Comparison of ENCODE assay signal across 8 cellular contexts in genomic region chr7:131007439-131008330, GRCh38.
DNase-seq lines count a peak whose midpoint lies in the region; ATAC-seq, FAIRE-seq and TF ChIP-seq lines count a peak whose summit lies in the region.

No MANE protein-coding gene starts in this region.

- ATAC-seq in T-helper 17 cell = peak; percentile 36

- BruUV-seq in mammary epithelial cell (replicated peaks; lab: Mats Ljungman, UMichigan) = no TSS peak

- no peaks in the 10 kb centered on the region for H3K9me2 ChIP-seq in MM.1S (replicated peaks; ENCODE audit: insufficient read depth, low read length)

- H3K27me3 Mint-ChIP-seq in CD4-positive, alpha-beta memory T cell = no peaks in the 10 kb centered on the region
- no peaks in the 10 kb centered on the region for H3K27me3 Mint-ChIP-seq in T-helper 17 cell

- no peaks in the 10 kb centered on the region for H4K20me1 ChIP-seq in mammary epithelial cell (ENCODE audit: insufficient read depth, low read length)
- peaks cover 19% of the 10 kb centered on the region for H4K20me1 ChIP-seq in MM.1S (ENCODE audit: insufficient read depth, low read length)

- peak; percentile 97 for FAIRE-seq in GM19239 (lab: Jason Lieb, UNC)

- H3K27ac Mint-ChIP-seq in CD4-positive, alpha-beta memory T cell = peak overlapping the region; percentile 84 to 99 (median 94)
- H3K27ac Mint-ChIP-seq in T-helper 17 cell = peak overlapping the region; percentile 97

- H3K9me3 ChIP-seq in CD4-positive, alpha-beta memory T cell (ENCODE audit: control insufficient read depth in 1 of 2, low read length in 2 of 2) = no peaks in the 10 kb centered on the region
- no peaks in the 10 kb centered on the region for H3K9me3 ChIP-seq in T-helper 17 cell (ENCODE audit: control insufficient read depth, low read length, poor library complexity, severe bottlenecking)
- no peaks in the 10 kb centered on the region for H3K9me3 ChIP-seq in mammary epithelial cell (replicated peaks; ENCODE audit: insufficient read depth, low read length)
- no peaks in the 10 kb centered on the region for H3K9me3 ChIP-seq in MM.1S (replicated peaks; ENCODE audit: insufficient read depth, low read length)

- intact Hi-C loops in CD4-positive, alpha-beta memory T cell (cut with micrococcal nuclease) = loop anchor here (1.0 to 2.0 kb wide), 5 partner anchors 17 to 110 kb away; no protein-coding TSS in a partner anchor
- intact Hi-C loops in mammary epithelial cell (cut with micrococcal nuclease) = loop anchor here (1.0 to 2.0 kb wide), 5 partner anchors 25 to 110 kb away; no protein-coding TSS in a partner anchor

- TF ChIP-seq CTCF in mammary epithelial cell (conservative IDR thresholded peaks at IDR 0.05 in 1 of 2, IDR thresholded peaks at IDR 0.05 in 1 of 2; ENCODE audit: extremely low read depth in 1 of 2, insufficient read depth in 1 of 2, low read depth in 1 of 2, low read length in 2 of 2) (peak; percentile 37 to 67), MM.1S (IDR thresholded peaks at IDR 0.05; ENCODE audit: low read length) (no peak; the same call in 1 of the 2 replicates)

- H3K4me1 Mint-ChIP-seq in CD4-positive, alpha-beta memory T cell = peaks cover 66 to 94% (median 82%) of the 10 kb centered on the region in 4 donors
- H3K4me1 Mint-ChIP-seq in T-helper 17 cell = peaks cover 73% of the 10 kb centered on the region

- peak overlapping the region; percentile 34 for H3K4me2 ChIP-seq in mammary epithelial cell (ENCODE audit: insufficient read depth, low read depth, low read length)
- H3K4me2 ChIP-seq in MM.1S (ENCODE audit: low read depth, low read length) = no peak overlapping the region

- no peaks in the 10 kb centered on the region for H3K27me3 ChIP-seq in CD4-positive, alpha-beta memory T cell (ENCODE audit: insufficient read depth, low read length)
- no peaks in the 10 kb centered on the region for H3K27me3 ChIP-seq in mammary epithelial cell (ENCODE audit: insufficient read depth, low read length)
- H3K27me3 ChIP-seq in MM.1S (replicated peaks; ENCODE audit: insufficient read depth, low read length) = no peaks in the 10 kb centered on the region

- dilution Hi-C loops in mammary epithelial cell (cut with HindIII; ENCODE audit: low sequenced_read_pairs) = no loop called here

- H3K79me2 ChIP-seq in mammary epithelial cell (ENCODE audit: insufficient read depth, low read length) (peaks cover 60% of the 10 kb centered on the region), MM.1S (ENCODE audit: low read length) (peaks cover 92% of the 10 kb centered on the region)

- H3K4me3 Mint-ChIP-seq in CD4-positive, alpha-beta memory T cell = peak overlapping the region in 7 of 8 donors; percentile 13 to 86 (median 69)
- peak overlapping the region; percentile 90 for H3K4me3 Mint-ChIP-seq in T-helper 17 cell

- peak overlapping the region; percentile 46 for H3K9ac ChIP-seq in mammary epithelial cell (ENCODE audit: insufficient read depth, low read length)
- H3K9ac ChIP-seq in MM.1S (ENCODE audit: low read length) = no peak overlapping the region

- H3K36me3 Mint-ChIP-seq in CD4-positive, alpha-beta memory T cell = peaks cover 20 to 30% of the 10 kb centered on the region in 2 donors
- peaks cover 7% of the 10 kb centered on the region for H3K36me3 Mint-ChIP-seq in T-helper 17 cell (ENCODE audit: low read depth)

- H3F3A ChIP-seq in MM.1S (ENCODE audit: insufficient read depth, low read length) = no peaks in the 10 kb centered on the region

- in situ Hi-C loops in mammary epithelial cell (cut with MboI; ENCODE audit: low sequenced_read_pairs in 2 of 2) = no loop called here

- POLR2A ChIA-PET in CD4-positive, alpha-beta memory T cell (lab: Charles Lee; ENCODE audit: partially characterized antibody) = interaction anchor here (0.8 to 1.3 kb wide), 4 partner anchors 18 to 56 kb away, joined by 3 to 5 read pairs (median 3); no protein-coding TSS in a partner anchor

- H3K27ac ChIP-seq in CD4-positive, alpha-beta memory T cell (ENCODE audit: low read depth, low read length) = peak overlapping the region; percentile 57
- peak overlapping the region; percentile 66 for H3K27ac ChIP-seq in mammary epithelial cell (ENCODE audit: insufficient read depth, low read depth, low read length)
- H3K27ac ChIP-seq in MM.1S (ENCODE audit: low read length) = no peak overlapping the region

- peak overlapping the region in 1 of 2 donors; percentile 13 for H3K4me3 ChIP-seq in CD4-positive, alpha-beta memory T cell (ENCODE audit: low read length in 2 of 2)
- no peak overlapping the region for H3K4me3 ChIP-seq in mammary epithelial cell (replicated peaks in 1 of 3; ENCODE audit: insufficient read depth in 1 of 3, low read depth in 2 of 3, low read length in 3 of 3)
- H3K4me3 ChIP-seq in MM.1S (ENCODE audit: low read length) = no peak overlapping the region

- H3K36me3 ChIP-seq in CD4-positive, alpha-beta memory T cell (ENCODE audit: insufficient read depth, low read length) = no peaks in the 10 kb centered on the region
- H3K36me3 ChIP-seq in mammary epithelial cell (ENCODE audit: insufficient read depth, low read length) = no peaks in the 10 kb centered on the region
- H3K36me3 ChIP-seq in MM.1S (replicated peaks; ENCODE audit: insufficient read depth, low read length) = peaks cover 4% of the 10 kb centered on the region; the same call in 1 of the 2 replicates

- DNase-seq in CD4-positive, alpha-beta memory T cell = peak; percentile 65 to 75 (median 68)
- DNase-seq in GM19239 (ENCODE audit: insufficient read length, low spot score) (no peak), M059J (ENCODE audit: low read depth) (peak; percentile 90), T-helper 17 cell (peak in 1 of 3 donors; percentile 39), mammary epithelial cell (peak; percentile 73), islet precursor cell (peak; percentile 70), MM.1S (no peak)
- DNase-seq in stimulated activated CD4-positive, alpha-beta T cell treated with anti-CD3 and anti-CD28 coated beads, Interleukin-15, amount 100 ng/mL, for 24 hours = peak; percentile 77

- H2AFZ ChIP-seq in mammary epithelial cell (ENCODE audit: low read depth, low read length) (peak overlapping the region; percentile 70), MM.1S (ENCODE audit: low read length) (no peak overlapping the region)

- CTCF ChIA-PET in CD4-positive, alpha-beta memory T cell (lab: Charles Lee; ENCODE audit: partially characterized antibody) = interaction anchor here (0.7 to 2.4 kb wide), 23 partner anchors 8 to 133 kb away, joined by 3 to 18 read pairs (median 4); no protein-coding TSS in a partner anchor
- CTCF ChIA-PET in mammary epithelial cell (lab: Charles Lee; ENCODE audit: low non-redundant PET) = interaction anchor here (0.6 kb wide), 1 partner anchor 26 kb away, joined by 4 read pairs; no protein-coding TSS in a partner anchor

- peaks cover 87% of the 10 kb centered on the region for H3K4me1 ChIP-seq in CD4-positive, alpha-beta memory T cell (ENCODE audit: insufficient read depth, low read length)
- H3K4me1 ChIP-seq in mammary epithelial cell (ENCODE audit: insufficient read depth, low read length) (peaks cover 36% of the 10 kb centered on the region), MM.1S (ENCODE audit: low read length) (no peaks in the 10 kb centered on the region)

- H3K9me3 Mint-ChIP-seq in CD4-positive, alpha-beta memory T cell = peaks cover 0 to 2% (median 0%) of the 10 kb centered on the region in 8 donors

- 51% methylated on average over 17 of the region's 19 CpGs for WGBS in mammary epithelial cell (ENCODE audit: low coverage, missing lambda C conversion rate)

Comparison
In these comparisons a context has a peak if more than half of its experiments do, and no peak if none do; other contexts are left out.
1. DNase-seq: peak in CD4-positive, alpha-beta memory T cell (5 of 5), M059J (single experiment), mammary epithelial cell (single experiment), islet precursor cell (single experiment) and stimulated activated CD4-positive, alpha-beta T cell treated with anti-CD3 and anti-CD28 coated beads, Interleukin-15, amount 100 ng/mL, for 24 hours (single experiment); none in GM19239 (single experiment) and MM.1S (single experiment).